ENCODE assay signal across 10 cellular contexts in the genomic region with DNA sequence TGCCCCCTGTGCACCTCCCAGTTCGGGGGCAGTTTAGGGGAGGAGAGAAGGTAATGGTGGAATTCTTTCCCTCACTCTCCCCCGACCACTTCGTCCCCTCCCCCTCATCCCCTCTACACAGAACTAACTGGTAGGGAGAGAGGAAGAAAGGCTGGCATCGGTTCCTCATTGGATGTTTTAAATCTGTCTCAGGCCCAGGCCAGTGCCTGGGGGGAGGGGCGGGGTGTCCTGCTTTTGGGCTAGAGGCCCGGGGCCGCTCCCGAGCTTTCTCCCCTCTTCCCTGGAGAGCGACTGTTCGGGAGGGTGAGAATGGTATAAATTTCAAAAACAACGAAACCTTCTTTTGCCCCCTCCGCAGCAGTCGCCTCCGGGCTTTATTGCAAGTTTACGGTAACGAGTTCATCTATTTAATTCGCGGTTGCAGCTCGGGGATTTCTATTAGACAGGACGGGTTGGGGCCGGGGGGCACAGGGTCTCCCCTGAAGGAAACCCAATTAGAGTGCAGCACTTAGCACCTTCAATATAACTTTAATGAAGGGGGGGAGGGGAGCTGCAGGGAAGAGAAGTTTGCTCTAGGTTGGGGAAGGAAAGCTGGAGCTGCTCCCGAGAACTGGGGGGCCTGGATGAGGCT. TPM values are rescaled to one million over a fixed set of nuclear protein-coding genes. Genes with fewer than 3 reads are reported as not detected.
A peak's percentile ranks its signal among the peaks of the same experiment; 100 is the strongest.
DNase-seq lines count a peak whose midpoint lies in the region; ATAC-seq, FAIRE-seq and TF ChIP-seq lines count a peak whose summit lies in the region.
"Had no signal": no experiment of that assay in that cellular context is flagged by ENCODE, and none has a peak within 500 bp of the region (broad histone marks: within the 10 kb centered on the region; RNA-seq: fewer than 3 reads in every experiment).

A gene (plus strand): TSS at position 262 of the 631 bp plus-strand sequence. CDS start 1,226 bp downstream, outside the sequence.

- H3K27ac ChIP-seq in SJCRH30 (no peak within 1 kb of the TSS; the same call in 1 of the 2 replicates), sigmoid colon (peak within 1 kb of the TSS in 2 of 4 donors; percentile 15 to 17)

- intact Hi-C loops in sigmoid colon (cut with DNase I) = no loop called here

- 4 to 15% methylated on average over 22 of the region's 22 CpGs for WGBS in sigmoid colon, 2 donors

- DNase-seq in NOMO-1 treated with DMSO at 0.1 percent for 48 hours (lab: John Stamatoyannopoulos, UW; ENCODE audit: unreplicated experiment) (peak; percentile 16), NOMO-1 treated with dmso at 0.1 percent for 144 hours (lab: John Stamatoyannopoulos, UW; ENCODE audit: unreplicated experiment) (no peak), SJCRH30 (peak; percentile 52 to 55), foreskin fibroblast (peak in 1 of 2 donors; percentile 44), sigmoid colon (peak; percentile 54), HuH-7.5 (ENCODE audit: low spot score) (no peak), D721Med (ENCODE audit: insufficient read length, low spot score) (no peak)
- DNase-seq: NCI-H2081, occipital lobe had no signal

- no peak for TF ChIP-seq POLR2A in sigmoid colon (IDR thresholded peaks at IDR 0.05)

- H3K9me3 ChIP-seq in SJCRH30 (replicated peaks) = no peaks in the 10 kb centered on the region
- no peaks in the 10 kb centered on the region for H3K9me3 ChIP-seq in sigmoid colon

- H3K4me3 ChIP-seq in SJCRH30 (peak within 1 kb of the TSS; percentile 41), foreskin fibroblast (ENCODE audit: low read depth in 1 of 2, low read length in 2 of 2) (peak within 1 kb of the TSS; percentile 29), sigmoid colon (peak within 1 kb of the TSS in 2 of 4 donors; percentile 4 to 8)

- no peak for ATAC-seq in HG03139 (IDR thresholded peaks at IDR 0.05; ENCODE audit: unreplicated experiment)

- H3K27me3 ChIP-seq in SJCRH30 = no peaks in the 10 kb centered on the region
- H3K27me3 ChIP-seq in sigmoid colon = peaks cover 73 to 100% (median 100%) of the 10 kb centered on the region in 3 donors

- FAIRE-seq in D721Med (lab: Jason Lieb, UNC) = no peak

- H3K4me1 ChIP-seq in SJCRH30 = no peaks in the 10 kb centered on the region
- peaks cover 0 to 49% (median 44%) of the 10 kb centered on the region in 4 donors for H3K4me1 ChIP-seq in sigmoid colon

- no peaks in the 10 kb centered on the region for H3K36me3 ChIP-seq in SJCRH30
- no peaks in the 10 kb centered on the region for H3K36me3 ChIP-seq in sigmoid colon

- no peak for TF ChIP-seq EP300 in sigmoid colon (IDR thresholded peaks at IDR 0.05)

- TF ChIP-seq CTCF in foreskin fibroblast (IDR thresholded peaks at IDR 0.05; ENCODE audit: low read depth, low read length) (no peak), sigmoid colon (IDR thresholded peaks at IDR 0.05) (no peak), D721Med (IDR thresholded peaks at IDR 0.05; ENCODE audit: insufficient read depth, missing control alignments) (no peak)

RNA-seq across cellular contexts. Expression of the gene that starts here (rescaled TPM):
- total RNA-seq in SJCRH30 (2014; rRNA removed; shearing (Covaris generic)) = 0.56 and 0.59 TPM in 2 replicates
- total RNA-seq in sigmoid colon = 1 to 10 TPM in 1 of 4 donors, not detected in 3; 2.1 TPM
- polyA plus RNA-seq in sigmoid colon = 10 to 100 TPM in 2 of 3 donors, 1 to 10 TPM in 1; 7.2 to 20.3 (median 17.5) TPM
- total RNA-seq: occipital lobe had no signal

Comparison
In these comparisons a context has a peak if more than half of its experiments do, and no peak if none do; other contexts are left out.
1. DNase-seq: peak in NOMO-1 treated with DMSO at 0.1 percent for 48 hours (single experiment) and sigmoid colon (single experiment); none in NOMO-1 treated with dmso at 0.1 percent for 144 hours (single experiment), HuH-7.5 (single experiment) and D721Med (single experiment).
2. Peak in DNase-seq and H3K4me3 ChIP-seq in SJCRH30; RNA of the gene not detected or under 1 TPM.